9 cellular contexts compared by ENCODE assay signal in genomic region chr3:116000315-116000714, GRCh38.
DNase-seq lines count a peak whose midpoint lies in the region; ATAC-seq and TF ChIP-seq lines count a peak whose summit lies in the region.
"Had no signal": no experiment of that assay in that cellular context is flagged by ENCODE, and none has a peak within 500 bp of the region (broad histone marks: within the 10 kb centered on the region; RNA-seq: fewer than 3 reads in every experiment).

No MANE protein-coding gene starts in this region.

- H3K4me1 Mint-ChIP-seq in CD14-positive monocyte: no peaks in the 10 kb centered on the region

- peaks cover 0 to 4% (median 0%) of the 10 kb centered on the region in 3 donors for H3K27me3 Mint-ChIP-seq in CD14-positive monocyte (ENCODE audit: low read depth in 3 of 3)

- peaks cover 0 to 3% (median 0%) of the 10 kb centered on the region in 7 donors for H3K9me3 Mint-ChIP-seq in CD14-positive monocyte
- H3K9me3 Mint-ChIP-seq: T-helper 1 cell treated with Interleukin-12 subunit alpha and Interleukin-12 subunit beta and Interleukin-4 antibody, amounts not matched to agents 30 μg/mL and 1 μg/mL, for 36 hours had no signal

- peak; percentile 78 for ATAC-seq in GM18861 (IDR thresholded peaks at IDR 0.05; ENCODE audit: unreplicated experiment)
- ATAC-seq in HG02885 (IDR thresholded peaks at IDR 0.05; ENCODE audit: poor library complexity, unreplicated experiment): peak; percentile 91

- no peaks in the 10 kb centered on the region for H3K36me3 Mint-ChIP-seq in CD14-positive monocyte

- intact Hi-C loops in CD14-positive monocyte (cut with micrococcal nuclease): no loop called here

- H3K4me3 Mint-ChIP-seq in CD14-positive monocyte: no peak overlapping the region
- H3K4me3 Mint-ChIP-seq: T-helper 1 cell treated with Interleukin-12 subunit alpha and Interleukin-12 subunit beta and Interleukin-4 antibody, amounts not matched to agents 30 μg/mL and 1 μg/mL, for 36 hours had no signal

- no peak overlapping the region for H3K27ac Mint-ChIP-seq in CD14-positive monocyte
- H3K27ac Mint-ChIP-seq: T-helper 1 cell treated with Interleukin-12 subunit alpha and Interleukin-12 subunit beta and Interleukin-4 antibody, amounts not matched to agents 30 μg/mL and 1 μg/mL, for 36 hours had no signal

- TF ChIP-seq CTCF in CD14-positive monocyte (IDR thresholded peaks at IDR 0.05): no peak

- peak; percentile 69 for DNase-seq in SHP77 treated with DMSO at 0.1 percent for 48 hours (lab: John Stamatoyannopoulos, UW)
- DNase-seq in myocyte (ENCODE audit: low read depth): peak; percentile 97
- no peak for DNase-seq in activated gamma-delta T cell (lab: John Stamatoyannopoulos, UW)
- DNase-seq in CD14-positive monocyte (ENCODE audit: low spot score): no peak
- DNase-seq in pons (ENCODE audit: low spot score): no peak
- no peak for DNase-seq in activated CD4-positive, alpha-beta T cell treated with anti-CD3 and anti-CD28 coated beads for 48 hours

Comparison
In these comparisons a context has a peak if more than half of its experiments do, and no peak if none do; other contexts are left out.
1. DNase-seq: peak in SHP77 treated with DMSO at 0.1 percent for 48 hours (single experiment) and myocyte (single experiment); none in activated gamma-delta T cell (single experiment), CD14-positive monocyte (single experiment), pons (single experiment) and activated CD4-positive, alpha-beta T cell treated with anti-CD3 and anti-CD28 coated beads for 48 hours (single experiment).